Comparison of ENCODE assay signal across 1 cellular context in genomic region chr5:143413964-143414669, GRCh38.
TF ChIP-seq lines count a peak whose summit lies in the region.

No MANE protein-coding gene starts in this region.

TF ChIP-seq in WTC11, 78 proteins besides CTCF, POLR2A, EP300 and RAD21 (continued from another document):
- TF ChIP-seq SMAD4 (CRISPR knock-in tag; IDR thresholded peaks at IDR 0.05): no peak
